ENCODE assay signal across 8 cellular contexts in the genomic region with DNA sequence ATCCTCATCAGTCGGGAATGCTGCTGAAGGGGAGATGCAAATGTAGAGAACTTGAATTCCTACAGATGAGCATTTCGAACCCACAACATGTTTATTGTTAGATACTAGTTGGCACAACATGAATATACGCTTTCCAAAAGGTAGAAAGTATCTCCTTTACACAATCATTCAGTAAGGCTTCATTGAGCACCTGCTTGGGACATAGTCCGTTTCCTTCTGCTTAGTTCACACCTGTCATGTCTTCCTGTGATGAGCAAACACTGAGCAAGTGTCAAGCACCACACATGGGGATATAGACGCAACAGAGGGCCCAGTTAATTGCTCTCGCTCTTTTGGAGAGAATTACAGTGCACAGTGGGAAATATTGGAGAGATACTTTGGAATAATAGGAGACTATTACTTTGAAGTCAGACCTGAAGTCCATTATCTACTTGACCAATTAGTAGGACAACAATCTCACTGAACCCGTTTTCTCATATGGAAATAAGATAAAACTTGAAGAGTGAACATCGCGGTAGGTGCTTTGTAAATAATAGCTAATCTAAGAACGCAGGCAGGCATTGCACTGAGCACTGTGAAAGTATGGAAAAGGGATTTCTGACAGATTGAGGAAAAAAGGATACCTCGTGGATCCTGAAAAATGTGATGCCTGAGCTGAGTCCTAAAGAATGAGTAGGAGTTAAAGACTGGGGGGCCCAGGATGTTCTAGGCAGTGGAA. TPM values are rescaled to one million over a fixed set of nuclear protein-coding genes. Genes with fewer than 3 reads are reported as not detected.
DNase-seq lines count a peak whose midpoint lies in the region; ATAC-seq, FAIRE-seq and TF ChIP-seq lines count a peak whose summit lies in the region.

No MANE protein-coding gene starts in this region.

- ATAC-seq in Panc1 = no peak
- ATAC-seq in GM18868 (IDR thresholded peaks at IDR 0.05; ENCODE audit: unreplicated experiment) = no peak

- no peak for FAIRE-seq in GM19239 (lab: Jason Lieb, UNC)

- in situ Hi-C loops in Panc1 (cut with HindIII; ENCODE audit: low pct_unique_long_range_greater_than_20kb, low sequenced_read_pairs) = no loop called here

- intact Hi-C loops in Panc1 (cut with micrococcal nuclease; ENCODE audit: unreplicated experiment) = no loop called here

- H3K9ac ChIP-seq in subcutaneous abdominal adipose tissue (ENCODE audit: low read length in 5 of 5) = peak overlapping the region in 4 of 5 donors; percentile 90 to 97 (median 94)

- BruUV-seq in Panc1 (replicated peaks; lab: Mats Ljungman, UMichigan) = no TSS peak

- H3K36me3 ChIP-seq in Panc1 (ENCODE audit: control insufficient read depth, insufficient read depth, low read length) (peaks cover 12% of the 10 kb centered on the region; the same call in 1 of the 2 replicates), subcutaneous abdominal adipose tissue (ENCODE audit: control insufficient read depth in 5 of 5, insufficient read depth in 5 of 5, low read length in 5 of 5) (peaks cover 0 to 2% (median 0%) of the 10 kb centered on the region in 5 donors)

- H3K4me1 ChIP-seq in Panc1 (ENCODE audit: control insufficient read depth, insufficient read depth, low read length) (peaks cover 13% of the 10 kb centered on the region), subcutaneous abdominal adipose tissue (ENCODE audit: control insufficient read depth in 5 of 5, insufficient read depth in 5 of 5, low read length in 5 of 5) (peaks cover 9 to 53% (median 44%) of the 10 kb centered on the region in 5 donors)

- POLR2A ChIA-PET in Panc1 (lab: Charles Lee) = interaction anchor here (0.7 kb wide), 1 partner anchor 20 kb away, joined by 3 read pairs; no protein-coding TSS in a partner anchor

- DNase-seq in NCI-H2029 (lab: John Stamatoyannopoulos, UW) (peak; percentile 22), NCI-H2029 treated with DMSO at 0.1 percent for 48 hours (lab: John Stamatoyannopoulos, UW) (no peak), Panc1 (ENCODE audit: low read depth, low spot score) (no peak), AG20443 (ENCODE audit: low spot score) (no peak), GM19239 (ENCODE audit: insufficient read length, low spot score) (no peak)

- no peaks in the 10 kb centered on the region for H3K9me3 ChIP-seq in Panc1 (ENCODE audit: control insufficient read depth, insufficient read depth, low read depth, low read length)
- H3K9me3 ChIP-seq in subcutaneous abdominal adipose tissue (ENCODE audit: control insufficient read depth in 5 of 5, low read length in 5 of 5) = no peaks in the 10 kb centered on the region

- CTCF ChIA-PET in Panc1 (lab: Charles Lee) = no interaction called here

- peak overlapping the region; percentile 86 to 99 for H3K4me3 ChIP-seq in Panc1 (ENCODE audit: low read depth in 2 of 2, low read length in 2 of 2)
- H3K4me3 ChIP-seq in iPS-11a (ENCODE audit: low read depth, low read length) = peak overlapping the region; percentile 94
- H3K4me3 ChIP-seq in subcutaneous abdominal adipose tissue (ENCODE audit: low read depth in 1 of 5, low read length in 5 of 5) = peak overlapping the region; percentile 84 to 97 (median 92)

- no peak for TF ChIP-seq CTCF in Panc1 (IDR thresholded peaks at IDR 0.05)

- H3K27ac ChIP-seq in Panc1 (ENCODE audit: low read length) = peak overlapping the region; percentile 96
- no peak overlapping the region for H3K27ac ChIP-seq in subcutaneous abdominal adipose tissue (ENCODE audit: low read depth, low read length)

- H3K27me3 ChIP-seq in Panc1 (ENCODE audit: control insufficient read depth, insufficient read depth, low read length) (no peaks in the 10 kb centered on the region), subcutaneous abdominal adipose tissue (ENCODE audit: control insufficient read depth in 5 of 5, insufficient read depth in 4 of 5, low read length in 5 of 5) (no peaks in the 10 kb centered on the region)

RNA-seq across cellular contexts. Expression of a gene that starts 1.2 kb away (rescaled TPM):
- 54.1 TPM for total RNA-seq in Panc1 (2021; ENCODE audit: unreplicated experiment)
- 40.6 TPM for polyA plus RNA-seq in Panc1 (2012; ENCODE audit: insufficient read length)

RNA-seq across cellular contexts. Expression of a gene that starts 1.3 kb away (rescaled TPM):
- 153 TPM for total RNA-seq in Panc1 (2021; ENCODE audit: unreplicated experiment)
- 75.2 TPM for polyA plus RNA-seq in Panc1 (2012; ENCODE audit: insufficient read length)

RNA-seq across cellular contexts. Expression of a gene that starts 49.7 kb away (rescaled TPM):
- 72.2 TPM for total RNA-seq in Panc1 (2021; ENCODE audit: unreplicated experiment)
- 104 TPM for polyA plus RNA-seq in Panc1 (2012; ENCODE audit: insufficient read length)
